ENCODE assay signal across 22 cellular contexts in the genomic region with DNA sequence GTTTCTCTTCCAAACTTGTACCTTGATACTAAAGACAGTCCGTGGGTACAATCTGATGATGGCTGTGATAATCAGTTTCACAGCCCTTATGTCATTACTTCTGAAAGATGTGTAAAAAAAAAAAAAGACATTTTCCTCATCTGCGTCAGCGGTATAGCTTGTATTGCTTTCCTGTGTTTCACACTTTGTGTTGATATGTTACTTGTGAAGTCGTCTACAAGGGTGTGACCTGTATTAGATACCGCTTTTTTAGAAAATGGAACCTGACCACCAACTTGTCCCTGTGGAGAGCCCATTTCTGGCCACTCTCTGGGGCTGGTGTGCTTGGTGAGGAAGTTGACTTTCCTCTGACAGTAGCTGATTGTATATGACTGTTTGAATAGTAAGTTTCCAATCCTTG.
"Had no signal": no experiment of that assay in that cellular context is flagged by ENCODE, and none has a peak within 500 bp of the region (broad histone marks: within the 10 kb centered on the region; RNA-seq: fewer than 3 reads in every experiment).

No MANE protein-coding gene starts in this region.

- DNase-seq: activated CD4-positive, alpha-beta T cell treated with anti-CD3 and anti-CD28 coated beads, Interleukin-2, amount 50 U/mL, for 1 hour; activated CD4-positive, CD25-positive, alpha-beta regulatory T cell treated with anti-CD3 and anti-CD28 coated beads, Interleukin-2, amount 50 U/mL, for 72 hours; activated naive CD4-positive, alpha-beta T cell; activated T-cell treated with anti-CD3 and anti-CD28 coated beads, Interleukin-2, amount 50 U/mL, for 24 hours; aorta; body of pancreas; hippocampal formation; midbrain; posterior cingulate gyrus; right cardiac atrium; stimulated activated CD4-positive, alpha-beta T cell treated with anti-CD3 and anti-CD28 coated beads, Interleukin-15, amount 100 ng/mL, for 24 hours; stimulated activated CD4-positive, alpha-beta T cell treated with anti-CD3 and anti-CD28 coated beads, Interleukin-2, amount 100 ng/mL, for 24 hours; stimulated activated naive CD4-positive, alpha-beta T cell; T1000; trophoblast cell had no signal

- H3K27me3 Mint-ChIP-seq: activated T-cell treated with anti-CD3 and anti-CD28 coated beads, Interleukin-2, amount 50 U/mL, for 24 hours; activated T-helper 17 cell treated with anti-CD3 and anti-CD28 coated beads, Interleukin-2, amount 50 U/mL, for 72 hours; naive thymus-derived CD8-positive, alpha-beta T cell had no signal

- H3K4me3 Mint-ChIP-seq: activated T-cell treated with anti-CD3 and anti-CD28 coated beads, Interleukin-2, amount 50 U/mL, for 24 hours; activated T-helper 17 cell treated with anti-CD3 and anti-CD28 coated beads, Interleukin-2, amount 50 U/mL, for 72 hours; T-helper 1 cell treated with Interleukin-12 subunit alpha and Interleukin-12 subunit beta and Interleukin-4 antibody, amounts not matched to agents 30 μg/mL and 1 μg/mL, for 36 hours had no signal

- ATAC-seq: activated naive CD4-positive, alpha-beta T cell treated with anti-CD3 and anti-CD28 coated beads, Interleukin-2, amount 50 U/mL, for 72 hours; activated T-helper 17 cell treated with anti-CD3 and anti-CD28 coated beads, Interleukin-2, amount 50 U/mL, for 72 hours; body of pancreas; gastroesophageal sphincter; naive thymus-derived CD8-positive, alpha-beta T cell; right cardiac atrium had no signal

- H3K9me3 Mint-ChIP-seq: activated naive CD4-positive, alpha-beta T cell treated with anti-CD3 and anti-CD28 coated beads, Interleukin-2, amount 50 U/mL, for 72 hours; activated T-cell treated with anti-CD3 and anti-CD28 coated beads, Interleukin-2, amount 50 U/mL, for 24 hours; activated T-helper 17 cell treated with anti-CD3 and anti-CD28 coated beads, Interleukin-2, amount 50 U/mL, for 72 hours; naive thymus-derived CD8-positive, alpha-beta T cell; T-helper 1 cell treated with Interleukin-12 subunit alpha and Interleukin-12 subunit beta and Interleukin-4 antibody, amounts not matched to agents 30 μg/mL and 1 μg/mL, for 36 hours had no signal

- H3K27ac Mint-ChIP-seq: activated T-cell treated with anti-CD3 and anti-CD28 coated beads, Interleukin-2, amount 50 U/mL, for 24 hours; activated T-helper 17 cell treated with anti-CD3 and anti-CD28 coated beads, Interleukin-2, amount 50 U/mL, for 72 hours; T-helper 1 cell treated with Interleukin-12 subunit alpha and Interleukin-12 subunit beta and Interleukin-4 antibody, amounts not matched to agents 30 μg/mL and 1 μg/mL, for 36 hours had no signal

- H3K36me3 Mint-ChIP-seq: activated naive CD4-positive, alpha-beta T cell treated with anti-CD3 and anti-CD28 coated beads, Interleukin-2, amount 50 U/mL, for 72 hours had no signal

- FAIRE-seq: endothelial cell of umbilical vein, urothelium cell line had no signal
